Comparison of ENCODE assay signal across 8 cellular contexts in the genomic region with DNA sequence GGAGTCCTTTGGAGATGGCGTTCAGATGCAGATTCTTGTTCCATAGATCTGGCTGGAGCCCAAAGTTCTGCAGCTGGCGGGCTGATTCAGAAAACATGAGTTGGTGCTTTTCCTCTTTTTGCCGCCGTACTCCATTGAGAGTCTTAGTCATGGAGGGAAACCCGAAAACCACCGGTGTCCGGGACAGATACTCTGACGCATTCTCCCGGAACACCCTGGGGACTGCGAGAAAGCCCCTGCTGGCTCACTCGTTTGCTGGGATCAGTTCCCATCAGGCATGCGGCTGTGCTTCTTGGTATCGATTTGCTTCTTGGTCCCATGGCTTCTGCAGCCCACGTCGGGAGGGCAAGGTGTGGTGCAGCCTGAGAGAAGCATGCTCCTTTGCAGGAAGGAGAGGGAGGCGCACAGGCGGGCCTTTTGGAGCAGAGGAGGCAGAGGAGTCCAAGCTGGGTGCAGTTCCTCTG. TPM values are rescaled to one million over a fixed set of nuclear protein-coding genes. Genes with fewer than 3 reads are reported as not detected.
DNase-seq lines count a peak whose midpoint lies in the region; ATAC-seq, FAIRE-seq and TF ChIP-seq lines count a peak whose summit lies in the region.

No MANE protein-coding gene starts in this region.

- no peaks in the 10 kb centered on the region for H3K27me3 ChIP-seq in mesenchymal stem cell (ENCODE audit: control insufficient read depth in 1 of 2, insufficient read depth in 1 of 2, low read length in 2 of 2)

- no peak overlapping the region for H3K18ac ChIP-seq in mesenchymal stem cell (ENCODE audit: low read depth in 1 of 2, low read length in 2 of 2)

- no peak for TF ChIP-seq CTCF in astrocyte of the spinal cord (IDR thresholded peaks at IDR 0.05; ENCODE audit: low read depth, low read length)

- no peak overlapping the region for H3K27ac ChIP-seq in mesenchymal stem cell (ENCODE audit: low read length, poor library complexity, severe bottlenecking)

- H3K9ac ChIP-seq in mesenchymal stem cell (ENCODE audit: low read length), result no peak overlapping the region

- H3K4me2 ChIP-seq in mesenchymal stem cell (ENCODE audit: low read length, poor library complexity, severe bottlenecking), result no peak overlapping the region

- no peak overlapping the region for H3K23ac ChIP-seq in mesenchymal stem cell (ENCODE audit: low read length in 2 of 2)

- H2BK5ac ChIP-seq in mesenchymal stem cell (ENCODE audit: low read depth, low read length, poor library complexity, severe bottlenecking), result no peak overlapping the region

- H3K36me3 ChIP-seq in mesenchymal stem cell (ENCODE audit: control insufficient read depth in 1 of 2, insufficient read depth in 2 of 2, low read depth in 1 of 2, low read length in 2 of 2), result peaks cover 13 to 25% of the 10 kb centered on the region in 2 experiments

- no peak overlapping the region for H3K4ac ChIP-seq in mesenchymal stem cell (ENCODE audit: low read depth in 1 of 2, low read length in 2 of 2)

- in situ Hi-C loops in astrocyte of the spinal cord (cut with HindIII; ENCODE audit: low sequenced_read_pairs), result no loop called here

- no peak overlapping the region for H2AFZ ChIP-seq in mesenchymal stem cell (ENCODE audit: low read depth, low read length)

- H3K14ac ChIP-seq in mesenchymal stem cell (ENCODE audit: low read length in 2 of 2), result no peak overlapping the region

- H3K4me1 ChIP-seq in mesenchymal stem cell (ENCODE audit: control insufficient read depth, insufficient read depth, low read depth, low read length), result peaks cover 21% of the 10 kb centered on the region

- peak; percentile 44 for ATAC-seq in HG03108 (IDR thresholded peaks at IDR 0.05; ENCODE audit: unreplicated experiment)
- no peak for ATAC-seq in GM18505 (IDR thresholded peaks at IDR 0.05; ENCODE audit: unreplicated experiment)

- no peaks in the 10 kb centered on the region for H3K9me3 ChIP-seq in mesenchymal stem cell (ENCODE audit: control insufficient read depth, low read length)

- no peak overlapping the region for H2BK15ac ChIP-seq in mesenchymal stem cell (ENCODE audit: low read depth, poor library complexity, severe bottlenecking)

- no peak overlapping the region for H4K8ac ChIP-seq in mesenchymal stem cell (ENCODE audit: low read length)

- H2BK12ac ChIP-seq in mesenchymal stem cell (ENCODE audit: low read length in 2 of 2), result peak overlapping the region in 1 of 2 experiments; percentile 31

- no peak for FAIRE-seq in urothelium cell line (lab: Jason Lieb, UNC)

- H3K79me1 ChIP-seq in mesenchymal stem cell (replicated peaks; ENCODE audit: low read length, poor library complexity, severe bottlenecking), result peaks cover 62% of the 10 kb centered on the region

- no peak overlapping the region for H3K4me3 ChIP-seq in astrocyte of the spinal cord (ENCODE audit: low read depth, low read length)
- peak overlapping the region in 1 of 2 experiments; percentile 54 for H3K4me3 ChIP-seq in mesenchymal stem cell (ENCODE audit: insufficient read depth in 1 of 2, low read depth in 1 of 2, low read length in 2 of 2)

- TF ChIP-seq POLR2A in GM18505 (IDR thresholded peaks at IDR 0.05; ENCODE audit: borderline replicate concordance, extremely low read depth, insufficient read depth, insufficient read length), result no peak

- no peak overlapping the region for H4K91ac ChIP-seq in mesenchymal stem cell (ENCODE audit: low read length)

- 90% methylated on average over 17 of the region's 17 CpGs for WGBS in mesenchymal stem cell

- DNase-seq in AG08395 (ENCODE audit: low spot score) (peak; percentile 91), astrocyte of the spinal cord (ENCODE audit: low read depth, low spot score) (peak; percentile 97), mesenchymal stem cell (peak; percentile 53), urothelium cell line (ENCODE audit: low spot score) (peak; percentile 24), HK-2 (ENCODE audit: unreplicated experiment) (no peak), NCI-H128 (lab: John Stamatoyannopoulos, UW; ENCODE audit: unreplicated experiment) (no peak)

- no peak overlapping the region for H2AK5ac ChIP-seq in mesenchymal stem cell (ENCODE audit: low read length, severe bottlenecking)

- no peak overlapping the region for H2BK120ac ChIP-seq in mesenchymal stem cell (ENCODE audit: low read depth, low read length)

RNA-seq across cellular contexts. Expression of a gene that starts 30.8 kb away (rescaled TPM):
- 14.6 TPM for polyA plus RNA-seq in mesenchymal stem cell (2013, experiment 1 of 2)
- polyA plus RNA-seq in mesenchymal stem cell (2013, experiment 2 of 2), result 15.8 TPM

Comparison
In these comparisons a context has a peak if more than half of its experiments do, and no peak if none do; other contexts are left out.
1. DNase-seq: peak in AG08395 (single experiment), astrocyte of the spinal cord (single experiment), mesenchymal stem cell (single experiment) and urothelium cell line (single experiment); none in HK-2 (single experiment) and NCI-H128 (single experiment).